9 cellular contexts compared by ENCODE assay signal in genomic region chr3:192915724-192916123, GRCh38. TPM values are rescaled to one million over a fixed set of nuclear protein-coding genes. Genes with fewer than 3 reads are reported as not detected.
DNase-seq lines count a peak whose midpoint lies in the region; TF ChIP-seq lines count a peak whose summit lies in the region.
"Had no signal": no experiment of that assay in that cellular context is flagged by ENCODE, and none has a peak within 500 bp of the region (broad histone marks: within the 10 kb centered on the region; RNA-seq: fewer than 3 reads in every experiment).

No MANE protein-coding gene starts in this region.

- peaks cover 3% of the 10 kb centered on the region for H3K36me3 Mint-ChIP-seq in activated naive CD8-positive, alpha-beta T cell treated with anti-CD3 and anti-CD28 coated beads for 36 hours

- no peaks in the 10 kb centered on the region for H3K36me3 ChIP-seq in GM23248 (ENCODE audit: low read depth)
- H3K36me3 ChIP-seq in kidney epithelial cell (ENCODE audit: control insufficient read depth, insufficient read depth, low read length): no peaks in the 10 kb centered on the region

- H3K27me3 Mint-ChIP-seq in activated naive CD8-positive, alpha-beta T cell treated with anti-CD3 and anti-CD28 coated beads for 36 hours: peaks cover 75% of the 10 kb centered on the region

- H2AFZ ChIP-seq in GM23248: no peak overlapping the region

- CTCF ChIA-PET in AG04449 (lab: Yijun Ruan, JAX): interaction anchor here (0.8 to 9.1 kb wide), 10 partner anchors 9 to 126 kb away, joined by 3 to 160 read pairs (median 4); no protein-coding TSS in a partner anchor

- no peaks in the 10 kb centered on the region for H3K9me3 ChIP-seq in GM23248 (ENCODE audit: low read depth)

- no peak overlapping the region for H3K27ac Mint-ChIP-seq in activated naive CD8-positive, alpha-beta T cell treated with anti-CD3 and anti-CD28 coated beads for 36 hours

- in situ Hi-C loops in GM23248 (cut with MboI): no loop called here

- POLR2A ChIA-PET in AG04449 (lab: Yijun Ruan, JAX): no interaction called here

- TF ChIP-seq CTCF in AG04449 (IDR thresholded peaks at IDR 0.05; ENCODE audit: insufficient read depth, low read length, missing control alignments) (no peak), kidney epithelial cell (IDR thresholded peaks at IDR 0.05; ENCODE audit: insufficient read depth, low read length, poor library complexity, severe bottlenecking) (no peak)

- peaks cover 64% of the 10 kb centered on the region for H3K79me2 ChIP-seq in GM23248 (ENCODE audit: insufficient read depth)

- peaks cover 7% of the 10 kb centered on the region; the same call in 1 of the 2 replicates for H3F3A ChIP-seq in GM23248 (ENCODE audit: insufficient read depth)

- no peaks in the 10 kb centered on the region for H3K27me3 ChIP-seq in GM23248 (replicated peaks; ENCODE audit: insufficient read depth)
- no peaks in the 10 kb centered on the region for H3K27me3 ChIP-seq in kidney epithelial cell (ENCODE audit: control insufficient read depth, insufficient read depth, low read length)

- H4K20me1 ChIP-seq in GM23248 (ENCODE audit: insufficient read depth): no peaks in the 10 kb centered on the region

- no peak overlapping the region for H3K27ac ChIP-seq in GM23248

- peak overlapping the region; percentile 40 for H3K4me3 Mint-ChIP-seq in activated naive CD8-positive, alpha-beta T cell treated with anti-CD3 and anti-CD28 coated beads for 36 hours

- DNase-seq in AG04449 (ENCODE audit: low read depth, low spot score): no peak
- peak; percentile 24 for DNase-seq in GM23248
- DNase-seq in activated naive CD8-positive, alpha-beta T cell treated with anti-CD3 and anti-CD28 coated beads for 36 hours: no peak
- no peak for DNase-seq in kidney epithelial cell (ENCODE audit: low read depth)
- no peak for DNase-seq in NCI-H2196 (lab: John Stamatoyannopoulos, UW; ENCODE audit: unreplicated experiment)
- DNase-seq in mucosa of gallbladder (ENCODE audit: low spot score): no peak
- no peak for DNase-seq in putamen (ENCODE audit: low spot score)
- DNase-seq in RKO (ENCODE audit: low spot score): no peak
- DNase-seq: effector CD8-positive, alpha-beta T cell had no signal

- peaks cover 12% of the 10 kb centered on the region for H3K4me1 ChIP-seq in GM23248 (ENCODE audit: insufficient read depth)

- H3K9me3 Mint-ChIP-seq in activated naive CD8-positive, alpha-beta T cell treated with anti-CD3 and anti-CD28 coated beads for 36 hours: peaks cover 2% of the 10 kb centered on the region

- peak overlapping the region; percentile 94 for H3K4me2 ChIP-seq in GM23248 (ENCODE audit: unreplicated experiment)

- H3K9me2 ChIP-seq in GM23248 (ENCODE audit: insufficient read depth): no peaks in the 10 kb centered on the region

- H3K4me3 ChIP-seq in AG04449 (ENCODE audit: low read depth, low read length) (peak overlapping the region; percentile 97), GM23248 (peak overlapping the region; percentile 96), kidney epithelial cell (ENCODE audit: low read depth, low read length) (peak overlapping the region; percentile 90)

- peaks cover 17% of the 10 kb centered on the region for H3K4me1 Mint-ChIP-seq in activated naive CD8-positive, alpha-beta T cell treated with anti-CD3 and anti-CD28 coated beads for 36 hours

- WGBS in GM23248 (ENCODE audit: low coverage in 1 of 2, low lambda C conversion rate in 2 of 2, missing lambda C conversion rate in 2 of 2), 2 experiments: 95 to 100% methylated on average over 2 of the region's 2 CpGs

- H3K9ac ChIP-seq in GM23248: no peak overlapping the region

RNA-seq across cellular contexts. Expression of gene MB21D2, which starts 1.9 kb away (rescaled TPM):
- total RNA-seq in GM23248 (2014; rRNA removed; shearing (Covaris generic)): 24.2 and 26.4 TPM in 2 replicates
- 10.5 and 10.9 TPM in 2 replicates for polyA plus RNA-seq in GM23248 (2016; fragmentation: Nextera tagmentation; extraction: Ambion mirVana)
- 1 to 10 TPM; 6.4 to 6.6 TPM for total RNA-seq in activated naive CD8-positive, alpha-beta T cell treated with anti-CD3 and anti-CD28 coated beads for 36 hours
- total RNA-seq in kidney epithelial cell (16.6 and 18.9 TPM in 2 replicates), mucosa of gallbladder (8.7 TPM)
